Comparison of ENCODE assay signal across 8 cellular contexts in genomic region chr11:88337342-88338222, GRCh38. TPM values are rescaled to one million over a fixed set of nuclear protein-coding genes. Genes with fewer than 3 reads are reported as not detected.
DNase-seq lines count a peak whose midpoint lies in the region; ATAC-seq, FAIRE-seq and TF ChIP-seq lines count a peak whose summit lies in the region.

Gene CTSC, minus strand, starts transcription at chr11:88337736. Its CDS starts 64 bp downstream, at chr11:88337672.

- peaks cover 28% of the 10 kb centered on the region for H3K36me3 ChIP-seq in BE2C
- peaks cover 0 to 14% (median 2%) of the 10 kb centered on the region in 4 donors for H3K36me3 ChIP-seq in right lobe of liver

- H3K9me3 ChIP-seq in BE2C = no peaks in the 10 kb centered on the region
- H3K9me3 ChIP-seq in right lobe of liver = no peaks in the 10 kb centered on the region

- TF ChIP-seq CTCF in BE2C (IDR thresholded peaks at IDR 0.05; ENCODE audit: low read depth, low read length) (no peak), right lobe of liver (IDR thresholded peaks at IDR 0.05) (no peak)

- under 1% methylated on average over 28 of the region's 57 CpGs for WGBS in right lobe of liver (ENCODE audit: insufficient coverage, low coverage, low lambda C conversion rate, missing lambda C conversion rate)

- peak within 1 kb of the TSS; percentile 66 to 83 (median 67) for H3K27ac ChIP-seq in right lobe of liver

- H3K27me3 ChIP-seq in BE2C = no peaks in the 10 kb centered on the region
- no peaks in the 10 kb centered on the region for H3K27me3 ChIP-seq in right lobe of liver

- TF ChIP-seq POLR2A in right lobe of liver (IDR thresholded peaks at IDR 0.05) = peak; percentile 88

- H3K4me1 ChIP-seq in BE2C (peaks cover 5% of the 10 kb centered on the region), right lobe of liver (no peaks in the 10 kb centered on the region)

- FAIRE-seq in GM19239 (lab: Jason Lieb, UNC) = peak; percentile 98

- H3K4me3 ChIP-seq in BE2C (ENCODE audit: low read depth, low read length) = peak within 1 kb of the TSS; percentile 93
- H3K4me3 ChIP-seq in right lobe of liver = peak within 1 kb of the TSS; percentile 83 to 92 (median 85)

- DNase-seq in BE2C (peak; percentile 96), GM19239 (ENCODE audit: insufficient read length, low spot score) (peak; percentile 68), NCI-H526 treated with DMSO at 0.1 percent for 48 hours (lab: John Stamatoyannopoulos, UW) (peak; percentile 95), dermis microvascular lymphatic vessel endothelial cell (ENCODE audit: low read depth in 2 of 2) (peak; percentile 42 to 90), right lobe of liver (peak; percentile 95 to 97 (median 96))
- peak; percentile 87 for DNase-seq in activated CD4-positive, alpha-beta T cell treated with anti-CD3 and anti-CD28 coated beads, Interleukin-2, amount 50 U/mL, for 1 hour
- DNase-seq in stimulated activated CD4-positive, alpha-beta T cell treated with anti-CD3 and anti-CD28 coated beads, Interleukin-4, amount 100 ng/mL, for 4 hours = peak; percentile 87 to 88

- intact Hi-C loops in right lobe of liver (cut with DNase I) = no loop called here

- ATAC-seq in HG03439 (IDR thresholded peaks at IDR 0.05; ENCODE audit: unreplicated experiment) (peak; percentile 89), right lobe of liver (peak; percentile 96 to 98 (median 97))

RNA-seq across cellular contexts. Expression of gene CTSC, which starts in this region (rescaled TPM):
- 43.9 TPM for polyA plus RNA-seq in BE2C (2012; ENCODE audit: insufficient read depth, insufficient read length, low read depth)
- 24.1 and 46.0 TPM in 2 replicates for total RNA-seq in dermis microvascular lymphatic vessel endothelial cell
- 10 to 100 TPM; 20.1 to 68.0 (median 42.8) TPM for total RNA-seq in right lobe of liver

Comparison
In these comparisons a context has a peak if more than half of its experiments do, and no peak if none do; other contexts are left out.
1. Peak in every context shown above with its lines: DNase-seq, ATAC-seq, H3K4me3 ChIP-seq and H3K27ac ChIP-seq.